26 cellular contexts compared by ENCODE assay signal in genomic region chr22:19307872-19308271, GRCh38.
"Had no signal": no experiment of that assay in that cellular context is flagged by ENCODE, and none has a peak within 500 bp of the region (broad histone marks: within the 10 kb centered on the region; RNA-seq: fewer than 3 reads in every experiment).

No MANE protein-coding gene starts in this region.

- H3K36me3 ChIP-seq: stomach, suprapubic skin, thoracic aorta, thyroid gland, tibial artery, tibial nerve, transverse colon, upper lobe of left lung, upper lobe of right lung, uterus, vagina had no signal

- H3K4me1 ChIP-seq: stomach, suprapubic skin, testis, thyroid gland, tibial artery, tibial nerve, transverse colon, upper lobe of left lung, upper lobe of right lung, uterus, vagina had no signal

- H3K4me3 ChIP-seq: stomach, suprapubic skin, testis, thoracic aorta, thyroid gland, tibial artery, tibial nerve, transverse colon, upper lobe of left lung, upper lobe of right lung, uterus, vagina had no signal

- DNase-seq: stimulated activated CD4-positive, alpha-beta T cell treated with anti-CD3 and anti-CD28 coated beads, Interleukin-2, amount 100 ng/mL, for 48 hours; stimulated activated CD4-positive, alpha-beta T cell treated with anti-CD3 and anti-CD28 coated beads, Interleukin-4, amount 100 ng/mL, for 1 hour; stimulated activated CD4-positive, alpha-beta T cell treated with anti-CD3 and anti-CD28 coated beads, Interleukin-4, amount 100 ng/mL, for 24 hours; stimulated activated CD4-positive, alpha-beta T cell treated with anti-CD3 and anti-CD28 coated beads, Interleukin-4, amount 100 ng/mL, for 4 hours; stimulated activated CD8-positive, alpha-beta memory T cell treated with anti-CD3 and anti-CD28 coated beads, Interleukin-4, amount 100 ng/mL, for 48 hours; stimulated activated naive B cell treated with anti-CD40 and anti-IgM and Interleukin-4, amounts not matched to agents 10 μg/mL and 1 μg/mL and 100 μg/mL, for 72 hours; stimulated activated naive CD4-positive, alpha-beta T cell; stimulated activated naive CD4-positive, alpha-beta T cell treated with Interleukin-2 at 50 U/mL for 16 hours; stimulated activated naive CD8-positive, alpha-beta T cell treated with anti-CD3 and anti-CD28 coated beads, Interleukin-15, amount 100 ng/mL, for 72 hours; stimulated activated naive CD8-positive, alpha-beta T cell treated with anti-CD3 and anti-CD28 coated beads, Interleukin-15, Interleukin-2, amounts not matched to agents 100 U/mL and 50 U/mL, for 24 hours; stomach; substantia nigra; testis; thyroid gland; tibial artery; transverse colon; trophoblast cell; upper lobe of left lung; upper lobe of right lung; uterus had no signal

- H3K27ac ChIP-seq: stomach, suprapubic skin, testis, thoracic aorta, thyroid gland, tibial artery, tibial nerve, transverse colon, upper lobe of left lung, upper lobe of right lung, uterus, vagina had no signal

- H3K9me3 ChIP-seq: stomach, suprapubic skin, testis, thoracic aorta, thyroid gland, tibial artery, tibial nerve, transverse colon, upper lobe of left lung, upper lobe of right lung, uterus, vagina had no signal

- ATAC-seq: stimulated activated effector memory CD8-positive, alpha-beta T cell treated with anti-CD3 and anti-CD28 coated beads, Interleukin-12 subunit alpha, Interleukin-12 subunit beta, amount 100 ng/mL, for 72 hours; stimulated activated memory B cell treated with anti-CD40 and anti-IgM and Interleukin-4, amounts not matched to agents 10 μg/mL and 1 μg/mL and 100 μg/mL, for 72 hours; stimulated activated naive B cell treated with anti-CD40 and anti-IgM and Interleukin-4, amounts not matched to agents 10 μg/mL and 1 μg/mL and 100 μg/mL, for 72 hours; stimulated activated naive CD8-positive, alpha-beta T cell treated with anti-CD3 and anti-CD28 coated beads, Interleukin-15, amount 100 ng/mL, for 72 hours; stimulated activated naive CD8-positive, alpha-beta T cell treated with anti-CD3 and anti-CD28 coated beads, Interleukin-15, Interleukin-2, amounts not matched to agents 100 U/mL and 50 U/mL, for 24 hours; upper lobe of right lung had no signal

- H3K27me3 ChIP-seq: stomach, suprapubic skin, testis, thyroid gland, tibial artery, tibial nerve, transverse colon, upper lobe of left lung, upper lobe of right lung, uterus, vagina had no signal
